In the genomic region with DNA sequence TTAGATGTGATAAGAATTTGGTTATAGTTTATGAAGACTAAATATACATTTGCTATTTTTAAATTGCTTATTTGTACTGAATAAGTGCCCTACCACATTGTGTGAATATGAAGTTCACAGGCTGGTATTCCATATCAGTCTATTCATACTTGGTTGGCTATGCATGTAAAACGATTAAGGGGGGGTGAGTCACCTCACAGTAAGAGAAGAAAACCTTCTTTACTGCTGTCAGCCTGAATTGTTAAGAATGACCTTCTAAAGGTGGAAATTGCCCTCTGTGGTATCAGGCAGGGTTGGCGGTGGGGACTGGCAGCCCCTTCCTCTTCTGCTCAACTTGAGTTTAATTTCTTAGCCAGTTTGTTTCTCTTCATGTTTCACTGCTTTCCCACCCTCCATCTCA, we compare ENCODE assay signal across 15 cellular contexts.
DNase-seq lines count a peak whose midpoint lies in the region; ATAC-seq, FAIRE-seq and TF ChIP-seq lines count a peak whose summit lies in the region.
"Had no signal": no experiment of that assay in that cellular context is flagged by ENCODE, and none has a peak within 500 bp of the region (broad histone marks: within the 10 kb centered on the region; RNA-seq: fewer than 3 reads in every experiment).

No MANE protein-coding gene starts in this region.

- peak; percentile 56 for DNase-seq in HPDE6-E6E7 (ENCODE audit: extremely low spot score)
- DNase-seq in astrocyte (ENCODE audit: low read depth): peak; percentile 96
- peak; percentile 77 to 88 for DNase-seq in foreskin keratinocyte
- peak; percentile 34 for DNase-seq in urothelium cell line (ENCODE audit: low spot score)
- no peak for DNase-seq in neural progenitor cell (ENCODE audit: low spot score)
- DNase-seq in NCI-H446 (lab: John Stamatoyannopoulos, UW): no peak
- DNase-seq: activated T-cell treated with anti-CD3 and anti-CD28 coated beads, Interleukin-2, amount 50 U/mL, for 1 hour; body of pancreas; DMS 273 treated with DMSO at 0.1 percent for 48 hours; NCI-H187; right lobe of liver had no signal

- H3K9ac ChIP-seq in astrocyte (ENCODE audit: low read length) (peak overlapping the region; percentile 88), neural progenitor cell (no peak overlapping the region)

- H3K4me1 ChIP-seq in astrocyte (ENCODE audit: insufficient read depth, low read length) (peaks cover 27% of the 10 kb centered on the region), foreskin keratinocyte (peaks cover 20% of the 10 kb centered on the region), neural progenitor cell (no peaks in the 10 kb centered on the region)
- H3K4me1 ChIP-seq: body of pancreas, right lobe of liver had no signal

- H3K27ac Mint-ChIP-seq in astrocyte (ENCODE audit: unreplicated experiment): peak overlapping the region; percentile 100
- H3K27ac Mint-ChIP-seq in neural progenitor cell: no peak overlapping the region
- H3K27ac Mint-ChIP-seq: IgD-negative memory B cell had no signal

- H3K4me3 Mint-ChIP-seq in astrocyte (ENCODE audit: unreplicated experiment): no peak overlapping the region
- H3K4me3 Mint-ChIP-seq in neural progenitor cell: no peak overlapping the region
- H3K4me3 Mint-ChIP-seq: IgD-negative memory B cell had no signal

- H2AFZ ChIP-seq in astrocyte (ENCODE audit: low read depth, low read length) (no peak overlapping the region), neural progenitor cell (replicated peaks) (no peak overlapping the region)

- no peaks in the 10 kb centered on the region for H3K27me3 Mint-ChIP-seq in astrocyte (ENCODE audit: low read depth, unreplicated experiment)
- peaks cover 2% of the 10 kb centered on the region for H3K27me3 Mint-ChIP-seq in neural progenitor cell (ENCODE audit: insufficient read depth, low read depth)
- H3K27me3 Mint-ChIP-seq: IgD-negative memory B cell had no signal

- H3K4me1 Mint-ChIP-seq in astrocyte (ENCODE audit: low read depth, unreplicated experiment) (peaks cover 40% of the 10 kb centered on the region), neural progenitor cell (no peaks in the 10 kb centered on the region)
- H3K4me1 Mint-ChIP-seq: IgD-negative memory B cell had no signal

- H3K79me2 ChIP-seq in astrocyte (ENCODE audit: insufficient read depth, low read length): no peaks in the 10 kb centered on the region
- no peaks in the 10 kb centered on the region for H3K79me2 ChIP-seq in neural progenitor cell (ENCODE audit: low read depth)

- ATAC-seq in foreskin keratinocyte (peak; percentile 74), HG02588 (IDR thresholded peaks at IDR 0.05; ENCODE audit: unreplicated experiment) (no peak)
- ATAC-seq: body of pancreas, HCT116, right lobe of liver had no signal

- H4K20me1 ChIP-seq in astrocyte (ENCODE audit: insufficient read depth, low read length): no peaks in the 10 kb centered on the region
- H4K20me1 ChIP-seq in neural progenitor cell (ENCODE audit: low read depth): no peaks in the 10 kb centered on the region

- H3K4me3 ChIP-seq in astrocyte (ENCODE audit: insufficient read depth, low read depth, low read length): no peak overlapping the region
- H3K4me3 ChIP-seq in neural progenitor cell: no peak overlapping the region
- H3K4me3 ChIP-seq: body of pancreas, right lobe of liver had no signal

- H3K36me3 Mint-ChIP-seq in astrocyte (ENCODE audit: low read depth, unreplicated experiment): no peaks in the 10 kb centered on the region
- H3K36me3 Mint-ChIP-seq in neural progenitor cell: no peaks in the 10 kb centered on the region
- H3K36me3 Mint-ChIP-seq: IgD-negative memory B cell had no signal

- H3K9me3 Mint-ChIP-seq in astrocyte (ENCODE audit: unreplicated experiment) (peaks cover 7% of the 10 kb centered on the region), neural progenitor cell (peaks cover 9% of the 10 kb centered on the region)

- H3F3A ChIP-seq in neural progenitor cell (ENCODE audit: low read depth): no peaks in the 10 kb centered on the region

- FAIRE-seq in astrocyte (lab: Jason Lieb, UNC) (peak; percentile 32), urothelium cell line (lab: Jason Lieb, UNC) (peak; percentile 35)
- FAIRE-seq: GM12892 had no signal

- H3K27ac ChIP-seq in astrocyte (ENCODE audit: low read depth, low read length) (peak overlapping the region; percentile 99), foreskin keratinocyte (peak overlapping the region; percentile 100), neural progenitor cell (no peak overlapping the region)
- H3K27ac ChIP-seq: body of pancreas, right lobe of liver had no signal

- TF ChIP-seq CTCF in astrocyte (IDR thresholded peaks at IDR 0.05; ENCODE audit: insufficient read depth, low read depth, low read length): no peak
- no peak for TF ChIP-seq CTCF in foreskin keratinocyte (conservative IDR thresholded peaks at IDR 0.05)
- no peak for TF ChIP-seq CTCF in neural progenitor cell (IDR thresholded peaks at IDR 0.05)

- H3K27me3 ChIP-seq in astrocyte (ENCODE audit: insufficient read depth, low read length): no peaks in the 10 kb centered on the region
- H3K27me3 ChIP-seq in foreskin keratinocyte: no peaks in the 10 kb centered on the region
- no peaks in the 10 kb centered on the region for H3K27me3 ChIP-seq in neural progenitor cell
- H3K27me3 ChIP-seq: body of pancreas, right lobe of liver had no signal

- H3K36me3 ChIP-seq in astrocyte (ENCODE audit: insufficient read depth, low read length): no peaks in the 10 kb centered on the region
- no peaks in the 10 kb centered on the region for H3K36me3 ChIP-seq in neural progenitor cell
- H3K36me3 ChIP-seq: right lobe of liver had no signal

- H3K9me3 ChIP-seq in astrocyte (ENCODE audit: insufficient read depth, low read depth, low read length) (peaks cover 4% of the 10 kb centered on the region), neural progenitor cell (ENCODE audit: low read depth) (no peaks in the 10 kb centered on the region)

- H3K4me2 ChIP-seq in astrocyte (ENCODE audit: low read length) (peak overlapping the region; percentile 68), neural progenitor cell (no peak overlapping the region)

Comparison
In these comparisons a context has a peak if more than half of its experiments do, and no peak if none do; other contexts are left out.
1. DNase-seq: peak in HPDE6-E6E7 (single experiment), astrocyte (single experiment), foreskin keratinocyte (2 of 2) and urothelium cell line (single experiment); none in neural progenitor cell (single experiment) and NCI-H446 (0 of 2).